1 cellular context compared by ENCODE assay signal in the genomic region with DNA sequence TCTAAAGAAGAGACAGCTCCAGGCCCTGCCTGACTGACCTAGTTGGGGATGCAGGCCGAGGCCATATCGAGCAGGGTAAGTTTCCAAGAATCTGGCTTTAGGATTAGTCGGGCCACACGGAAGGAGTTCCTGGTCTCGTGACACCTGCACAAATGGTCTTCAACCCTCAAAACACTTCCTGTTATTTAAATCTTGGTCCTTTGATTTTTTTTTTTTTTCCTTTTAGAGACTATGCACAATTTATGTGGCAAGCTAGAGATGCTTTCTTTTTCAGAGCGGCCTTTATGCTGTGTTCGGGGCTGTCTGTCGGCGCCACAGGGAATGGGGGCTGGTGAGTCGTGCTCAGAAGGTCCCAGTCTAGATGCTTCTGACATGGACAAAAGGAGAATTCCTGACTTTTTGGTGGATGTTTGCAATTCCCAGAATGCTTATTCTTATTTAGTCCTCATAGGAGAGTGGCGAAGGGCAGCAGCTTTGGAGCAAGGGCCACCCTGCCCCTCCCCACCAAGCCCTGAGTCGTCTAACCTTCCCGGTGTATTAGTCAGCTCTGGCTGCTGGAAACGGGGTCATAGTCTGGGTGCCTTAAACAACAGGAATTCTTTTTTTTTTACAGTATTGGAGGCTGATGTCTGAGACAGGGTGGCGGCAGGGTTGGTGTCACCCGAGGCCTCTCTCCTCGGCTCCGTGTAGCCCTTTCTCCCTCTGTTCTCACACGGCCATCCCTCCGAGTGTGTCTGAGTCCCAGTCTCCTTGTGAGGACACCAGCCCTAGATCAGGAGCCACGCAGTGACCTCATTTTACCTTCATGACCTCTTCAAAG.
TF ChIP-seq lines count a peak whose summit lies in the region.

No MANE protein-coding gene starts in this region.

TF ChIP-seq in IMR-90, 13 proteins besides CTCF, POLR2A, EP300 and RAD21 (continued from another document):
- TF ChIP-seq, protein P1, sequence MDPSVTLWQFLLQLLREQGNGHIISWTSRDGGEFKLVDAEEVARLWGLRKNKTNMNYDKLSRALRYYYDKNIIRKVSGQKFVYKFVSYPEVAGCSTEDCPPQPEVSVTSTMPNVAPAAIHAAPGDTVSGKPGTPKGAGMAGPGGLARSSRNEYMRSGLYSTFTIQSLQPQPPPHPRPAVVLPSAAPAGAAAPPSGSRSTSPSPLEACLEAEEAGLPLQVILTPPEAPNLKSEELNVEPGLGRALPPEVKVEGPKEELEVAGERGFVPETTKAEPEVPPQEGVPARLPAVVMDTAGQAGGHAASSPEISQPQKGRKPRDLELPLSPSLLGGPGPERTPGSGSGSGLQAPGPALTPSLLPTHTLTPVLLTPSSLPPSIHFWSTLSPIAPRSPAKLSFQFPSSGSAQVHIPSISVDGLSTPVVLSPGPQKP (IDR thresholded peaks at IDR 0.05; ENCODE audit: borderline replicate concordance, low read depth, low read length) = no peak
- TF ChIP-seq BHLHE40 (IDR thresholded peaks at IDR 0.05; ENCODE audit: low read depth, low read length) = no peak
